8 cellular contexts compared by ENCODE assay signal in the genomic region with DNA sequence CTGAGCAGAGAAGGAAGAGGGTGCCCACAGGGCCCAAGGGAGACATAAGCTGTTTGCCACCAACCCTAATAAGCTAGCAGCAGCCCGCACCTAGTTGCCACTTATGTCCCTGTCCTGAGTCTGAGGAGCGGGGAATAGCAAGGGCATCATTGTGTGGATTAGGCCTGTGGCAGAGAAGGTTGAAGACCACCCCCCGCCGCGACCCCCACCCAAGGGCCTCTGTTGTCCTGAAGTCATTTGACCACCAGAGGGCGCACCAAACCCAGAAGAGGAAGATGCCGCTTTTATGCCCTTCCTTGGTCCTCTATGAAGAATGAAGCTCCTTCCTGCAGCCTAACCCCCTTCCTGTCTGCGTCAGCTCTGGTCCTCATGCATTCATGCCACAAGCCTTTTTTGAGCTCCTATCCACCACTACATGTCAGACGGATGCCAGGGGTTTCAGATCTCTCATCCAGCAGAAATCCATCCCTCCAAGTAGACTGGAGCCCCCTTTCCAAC. TPM values are rescaled to one million over a fixed set of nuclear protein-coding genes. Genes with fewer than 3 reads are reported as not detected.
A peak's percentile ranks its signal among the peaks of the same experiment; 100 is the strongest.
DNase-seq lines count a peak whose midpoint lies in the region; ATAC-seq and TF ChIP-seq lines count a peak whose summit lies in the region.

No MANE protein-coding gene starts in this region.

- H3K4me1 ChIP-seq in aorta (ENCODE audit: control insufficient read depth in 1 of 2, insufficient read depth in 2 of 2, low read length in 2 of 2), result no peaks in the 10 kb centered on the region

- peaks cover 0 to 2% of the 10 kb centered on the region in 2 donors for H3K27me3 ChIP-seq in aorta (ENCODE audit: control insufficient read depth in 1 of 2, insufficient read depth in 2 of 2, low read length in 1 of 2)

- H3K9me3 ChIP-seq in aorta (ENCODE audit: control insufficient read depth, low read length), result no peaks in the 10 kb centered on the region

- peak; percentile 89 for TF ChIP-seq CTCF in glutamatergic neuron (IDR thresholded peaks at IDR 0.05; ENCODE audit: partially characterized antibody, unreplicated experiment)

- no peak overlapping the region for H3K27ac ChIP-seq in aorta (ENCODE audit: low read depth in 1 of 2, low read length in 2 of 2)

- H3K9me3 Mint-ChIP-seq in glutamatergic neuron (ENCODE audit: unreplicated experiment), result no peaks in the 10 kb centered on the region

- peak; percentile 48 for ATAC-seq in aorta (ENCODE audit: low FRiP score)
- no peak for ATAC-seq in HG02759 (IDR thresholded peaks at IDR 0.05; ENCODE audit: unreplicated experiment)

- H3K27ac Mint-ChIP-seq in glutamatergic neuron (ENCODE audit: unreplicated experiment), result no peak overlapping the region

- WGBS in aorta, 2 donors, result 14 to 15% methylated on average over 9 of the region's 9 CpGs

- DNase-seq in EH (ENCODE audit: low read depth) (peak; percentile 78), NCI-H1092 treated with DMSO at 0.1 percent for 48 hours (lab: John Stamatoyannopoulos, UW) (peak; percentile 77), SKM-1 (lab: John Stamatoyannopoulos, UW; ENCODE audit: unreplicated experiment) (peak; percentile 77), glutamatergic neuron (peak; percentile 72), putamen (ENCODE audit: low spot score) (peak; percentile 84), aorta (peak; percentile 74 to 84)
- peak; percentile 71 for DNase-seq in activated naive CD4-positive, alpha-beta T cell treated with anti-CD3 and anti-CD28 coated beads, Interleukin-2, amount 50 U/mL, for 16 hours

- no peak overlapping the region for H3K4me3 ChIP-seq in aorta (ENCODE audit: low read length in 2 of 2)

- peaks cover 22% of the 10 kb centered on the region for H3K27me3 Mint-ChIP-seq in glutamatergic neuron (ENCODE audit: unreplicated experiment)

- H3K36me3 Mint-ChIP-seq in glutamatergic neuron (ENCODE audit: unreplicated experiment), result no peaks in the 10 kb centered on the region

- intact Hi-C loops in aorta (cut with DNase I), result loop anchor here (2.0 to 10.0 kb wide), 3 partner anchors 59 to 229 kb away; a partner anchor contains a TSS

- H3K36me3 ChIP-seq in aorta (ENCODE audit: control insufficient read depth in 1 of 2, insufficient read depth in 2 of 2, low read length in 1 of 2), result no peaks in the 10 kb centered on the region

- H3K4me1 Mint-ChIP-seq in glutamatergic neuron (ENCODE audit: low read depth, unreplicated experiment), result peaks cover 1% of the 10 kb centered on the region

- no peak overlapping the region for H3K4me3 Mint-ChIP-seq in glutamatergic neuron (ENCODE audit: unreplicated experiment)

RNA-seq across cellular contexts. Expression of a gene that starts 16.6 kb away (rescaled TPM):
- total RNA-seq in glutamatergic neuron (ENCODE audit: unreplicated experiment) (not detected), aorta (not detected)
- polyA plus RNA-seq in aorta, result not detected

RNA-seq across cellular contexts. Expression of a gene that starts 47.3 kb away (rescaled TPM):
- total RNA-seq in glutamatergic neuron (ENCODE audit: unreplicated experiment), result not detected
- total RNA-seq in aorta, result not detected
- polyA plus RNA-seq in aorta, result not detected

RNA-seq across cellular contexts. Expression of a gene that starts 47.5 kb away (rescaled TPM):
- total RNA-seq in glutamatergic neuron (ENCODE audit: unreplicated experiment) (347 TPM), aorta (100 to 1,000 TPM; 102 to 112 TPM)
- 10 to 100 TPM; 76.0 to 87.0 TPM for polyA plus RNA-seq in aorta
